14 cellular contexts compared by ENCODE assay signal in genomic region chr22:39080993-39081513, GRCh38. TPM values are rescaled to one million over a fixed set of nuclear protein-coding genes. Genes with fewer than 3 reads are reported as not detected.
A peak's percentile ranks its signal among the peaks of the same experiment; 100 is the strongest.
DNase-seq lines count a peak whose midpoint lies in the region; ATAC-seq lines count a peak whose summit lies in the region.
"Had no signal": no experiment of that assay in that cellular context is flagged by ENCODE, and none has a peak within 500 bp of the region (broad histone marks: within the 10 kb centered on the region; RNA-seq: fewer than 3 reads in every experiment).

No MANE protein-coding gene starts in this region.

- H3K27ac Mint-ChIP-seq in activated naive CD4-positive, alpha-beta T cell treated with anti-CD3 and anti-CD28 coated beads, Interleukin-2, amount 10 ng/mL, durations not matched to agents 7 days and 5 days = peak overlapping the region; percentile 60
- peak overlapping the region in 1 of 2 donors; percentile 51 for H3K27ac Mint-ChIP-seq in activated naive CD4-positive, alpha-beta T cell treated with anti-CD3 and anti-CD28 coated beads, Interleukin-2, amount 50 U/mL, for 72 hours
- H3K27ac Mint-ChIP-seq in activated CD4-positive, alpha-beta memory T cell treated with anti-CD3 and anti-CD28 coated beads for 36 hours = peak overlapping the region; percentile 68
- H3K27ac Mint-ChIP-seq in stimulated activated naive B cell treated with anti-CD40 and anti-IgM and Interleukin-4, amounts not matched to agents 10 μg/mL and 1 μg/mL and 100 μg/mL, for 72 hours = no peak overlapping the region

- ATAC-seq in activated naive CD4-positive, alpha-beta T cell treated with anti-CD3 and anti-CD28 coated beads, Interleukin-2, amount 50 U/mL, for 72 hours = no peak
- no peak for ATAC-seq in stimulated activated naive B cell treated with anti-CD40 and anti-IgM and Interleukin-4, amounts not matched to agents 10 μg/mL and 1 μg/mL and 100 μg/mL, for 72 hours (replicated peaks)

- POLR2A ChIA-PET in activated CD4-positive, alpha-beta memory T cell treated with anti-CD3 and anti-CD28 coated beads for 36 hours (lab: Charles Lee) = no interaction called here

- CTCF ChIA-PET in activated naive CD4-positive, alpha-beta T cell treated with anti-CD3 and anti-CD28 coated beads, Interleukin-2, amount 10 ng/mL, durations not matched to agents 7 days and 5 days (lab: Charles Lee) = no interaction called here
- CTCF ChIA-PET in activated CD4-positive, alpha-beta memory T cell treated with anti-CD3 and anti-CD28 coated beads for 36 hours (lab: Charles Lee) = interaction anchor here (1.0 to 1.1 kb wide), 3 partner anchors 211 to 312 kb away, joined by 3 to 4 read pairs (median 3); no protein-coding TSS in a partner anchor

- H3K4me3 Mint-ChIP-seq in activated naive CD4-positive, alpha-beta T cell treated with anti-CD3 and anti-CD28 coated beads, Interleukin-2, amount 10 ng/mL, durations not matched to agents 7 days and 5 days = no peak overlapping the region
- H3K4me3 Mint-ChIP-seq in activated CD4-positive, alpha-beta memory T cell treated with anti-CD3 and anti-CD28 coated beads for 36 hours = no peak overlapping the region
- peak overlapping the region; percentile 43 to 44 for H3K4me3 Mint-ChIP-seq in stimulated activated naive B cell treated with anti-CD40 and anti-IgM and Interleukin-4, amounts not matched to agents 10 μg/mL and 1 μg/mL and 100 μg/mL, for 72 hours

- no peaks in the 10 kb centered on the region for H3K9me3 Mint-ChIP-seq in activated naive CD4-positive, alpha-beta T cell treated with anti-CD3 and anti-CD28 coated beads, Interleukin-2, amount 10 ng/mL, durations not matched to agents 7 days and 5 days
- H3K9me3 Mint-ChIP-seq in activated naive CD4-positive, alpha-beta T cell treated with anti-CD3 and anti-CD28 coated beads, Interleukin-2, amount 50 U/mL, for 72 hours = no peaks in the 10 kb centered on the region
- H3K9me3 Mint-ChIP-seq in activated CD4-positive, alpha-beta memory T cell treated with anti-CD3 and anti-CD28 coated beads for 36 hours = no peaks in the 10 kb centered on the region
- no peaks in the 10 kb centered on the region for H3K9me3 Mint-ChIP-seq in stimulated activated naive B cell treated with anti-CD40 and anti-IgM and Interleukin-4, amounts not matched to agents 10 μg/mL and 1 μg/mL and 100 μg/mL, for 72 hours

- DNase-seq in activated naive CD4-positive, alpha-beta T cell treated with anti-CD3 and anti-CD28 coated beads, Interleukin-2, amount 10 ng/mL, durations not matched to agents 7 days and 5 days = no peak
- DNase-seq in activated naive CD4-positive, alpha-beta T cell treated with anti-CD3 and anti-CD28 coated beads, Interleukin-2, amount 50 U/mL, for 72 hours (ENCODE audit: low spot score in 2 of 2) = no peak
- no peak for DNase-seq in activated CD4-positive, alpha-beta memory T cell treated with anti-CD3 and anti-CD28 coated beads for 36 hours
- DNase-seq in left kidney (ENCODE audit: low read depth, low spot score) (peak; percentile 70), GOT3 (lab: John Stamatoyannopoulos, UW) (no peak), cerebellar nuclear complex (lab: John Stamatoyannopoulos, UW) (no peak)
- DNase-seq in stimulated activated naive B cell treated with anti-CD40 and anti-IgM and Interleukin-4, amounts not matched to agents 10 μg/mL and 1 μg/mL and 100 μg/mL, for 72 hours = no peak
- no peak for DNase-seq in activated CD4-positive, alpha-beta T cell treated with anti-CD3 and anti-CD28 coated beads for 1 hour
- DNase-seq: ACHN; activated effector memory CD4-positive, alpha-beta T cell treated with anti-CD3 and anti-CD28 coated beads, Interleukin-2, amount 50 U/mL, for 16 hours; NCI-H2029 treated with DMSO at 0.1 percent for 48 hours; NCI-H510A; retina had no signal

- H3K4me1 Mint-ChIP-seq in activated naive CD4-positive, alpha-beta T cell treated with anti-CD3 and anti-CD28 coated beads, Interleukin-2, amount 10 ng/mL, durations not matched to agents 7 days and 5 days = peaks cover 71% of the 10 kb centered on the region
- H3K4me1 Mint-ChIP-seq in activated CD4-positive, alpha-beta memory T cell treated with anti-CD3 and anti-CD28 coated beads for 36 hours (ENCODE audit: low read depth) = peaks cover 50% of the 10 kb centered on the region
- peaks cover 29 to 65% of the 10 kb centered on the region in 2 donors for H3K4me1 Mint-ChIP-seq in stimulated activated naive B cell treated with anti-CD40 and anti-IgM and Interleukin-4, amounts not matched to agents 10 μg/mL and 1 μg/mL and 100 μg/mL, for 72 hours

- intact Hi-C loops in activated CD4-positive, alpha-beta memory T cell treated with anti-CD3 and anti-CD28 coated beads for 36 hours (cut with micrococcal nuclease) = loop anchor here (5.0 kb wide), 1 partner anchor 36 kb away; no protein-coding TSS in a partner anchor

- no peaks in the 10 kb centered on the region for H3K27me3 Mint-ChIP-seq in activated naive CD4-positive, alpha-beta T cell treated with anti-CD3 and anti-CD28 coated beads, Interleukin-2, amount 10 ng/mL, durations not matched to agents 7 days and 5 days
- H3K27me3 Mint-ChIP-seq in activated CD4-positive, alpha-beta memory T cell treated with anti-CD3 and anti-CD28 coated beads for 36 hours = no peaks in the 10 kb centered on the region
- no peaks in the 10 kb centered on the region for H3K27me3 Mint-ChIP-seq in stimulated activated naive B cell treated with anti-CD40 and anti-IgM and Interleukin-4, amounts not matched to agents 10 μg/mL and 1 μg/mL and 100 μg/mL, for 72 hours

- peaks cover 48% of the 10 kb centered on the region for H3K36me3 Mint-ChIP-seq in activated naive CD4-positive, alpha-beta T cell treated with anti-CD3 and anti-CD28 coated beads, Interleukin-2, amount 10 ng/mL, durations not matched to agents 7 days and 5 days
- H3K36me3 Mint-ChIP-seq in activated naive CD4-positive, alpha-beta T cell treated with anti-CD3 and anti-CD28 coated beads, Interleukin-2, amount 50 U/mL, for 72 hours = peaks cover 0 to 11% of the 10 kb centered on the region in 2 donors
- H3K36me3 Mint-ChIP-seq in activated CD4-positive, alpha-beta memory T cell treated with anti-CD3 and anti-CD28 coated beads for 36 hours = peaks cover 24% of the 10 kb centered on the region
- H3K36me3 Mint-ChIP-seq in stimulated activated naive B cell treated with anti-CD40 and anti-IgM and Interleukin-4, amounts not matched to agents 10 μg/mL and 1 μg/mL and 100 μg/mL, for 72 hours = peaks cover 41 to 59% of the 10 kb centered on the region in 2 donors

RNA-seq across cellular contexts. Expression of gene APOBEC3G, which starts 4.0 kb away (rescaled TPM):
- 10 to 100 TPM; 29.1 to 48.3 TPM for total RNA-seq in activated naive CD4-positive, alpha-beta T cell treated with anti-CD3 and anti-CD28 coated beads, Interleukin-2, amount 50 U/mL, for 72 hours
- total RNA-seq in activated CD4-positive, alpha-beta memory T cell treated with anti-CD3 and anti-CD28 coated beads for 36 hours = 100 to 1,000 TPM; 106 to 108 TPM

RNA-seq across cellular contexts. Expression of gene APOBEC3H, which starts 16.0 kb away (rescaled TPM):
- total RNA-seq in activated naive CD4-positive, alpha-beta T cell treated with anti-CD3 and anti-CD28 coated beads, Interleukin-2, amount 50 U/mL, for 72 hours = 10 to 100 TPM; 10.5 to 34.3 TPM
- 10 to 100 TPM; 23.6 to 25.3 TPM for total RNA-seq in activated CD4-positive, alpha-beta memory T cell treated with anti-CD3 and anti-CD28 coated beads for 36 hours
- total RNA-seq: ascending aorta had no signal

RNA-seq across cellular contexts. Expression of gene APOBEC3F, which starts 40.4 kb away (rescaled TPM):
- 10 to 100 TPM; 15.8 to 25.8 TPM for total RNA-seq in activated naive CD4-positive, alpha-beta T cell treated with anti-CD3 and anti-CD28 coated beads, Interleukin-2, amount 50 U/mL, for 72 hours
- total RNA-seq in activated CD4-positive, alpha-beta memory T cell treated with anti-CD3 and anti-CD28 coated beads for 36 hours = 10 to 100 TPM; 33.4 to 34.9 TPM

Comparison
In these comparisons a context has a peak if more than half of its experiments do, and no peak if none do; other contexts are left out.
1. H3K4me3 Mint-ChIP-seq: peak in stimulated activated naive B cell treated with anti-CD40 and anti-IgM and Interleukin-4, amounts not matched to agents 10 μg/mL and 1 μg/mL and 100 μg/mL, for 72 hours (2 of 2); none in activated naive CD4-positive, alpha-beta T cell treated with anti-CD3 and anti-CD28 coated beads, Interleukin-2, amount 10 ng/mL, durations not matched to agents 7 days and 5 days (single experiment) and activated CD4-positive, alpha-beta memory T cell treated with anti-CD3 and anti-CD28 coated beads for 36 hours (single experiment).